28 cellular contexts compared by ENCODE assay signal in the genomic region with DNA sequence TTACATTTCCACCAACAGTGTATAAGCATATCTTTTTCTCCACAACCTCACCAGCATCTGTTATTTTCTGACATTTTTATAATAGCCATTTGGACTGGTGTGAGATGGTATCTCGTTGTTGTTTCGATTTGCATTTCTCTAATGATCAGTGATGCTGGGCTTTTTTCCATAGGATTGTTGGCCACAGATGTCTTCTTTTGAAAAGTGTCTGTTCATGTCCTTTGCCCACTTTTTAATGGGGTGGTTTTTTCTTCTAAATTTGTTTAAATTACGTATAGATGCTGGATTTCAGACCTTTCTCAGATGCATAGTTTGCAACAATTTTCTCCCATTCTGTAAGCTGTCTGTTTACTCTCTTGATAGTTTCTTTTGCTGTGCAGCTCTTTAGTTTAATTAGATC. TPM values are rescaled to one million over a fixed set of nuclear protein-coding genes. Genes with fewer than 3 reads are reported as not detected.
DNase-seq lines count a peak whose midpoint lies in the region; ATAC-seq, FAIRE-seq and TF ChIP-seq lines count a peak whose summit lies in the region.
"Had no signal": no experiment of that assay in that cellular context is flagged by ENCODE, and none has a peak within 500 bp of the region (broad histone marks: within the 10 kb centered on the region; RNA-seq: fewer than 3 reads in every experiment).

No MANE protein-coding gene starts in this region.

- no peaks in the 10 kb centered on the region for H3K9me2 ChIP-seq in OCI-LY7 (ENCODE audit: insufficient read depth, low read length)

- DNase-seq in HepG2 (ENCODE audit: low spot score) (no peak), right lobe of liver (no peak), OCI-LY7 (ENCODE audit: low spot score) (no peak), K562 (ENCODE audit: extremely low read depth in 1 of 4, low spot score in 3 of 4) (no peak), T-helper 17 cell (no peak)
- no peak for DNase-seq in stimulated activated naive B cell treated with anti-CD40 and anti-IgM and Interleukin-4, amounts not matched to agents 10 μg/mL and 1 μg/mL and 100 μg/mL, for 72 hours
- DNase-seq: ACHN; BE2C; C1 segment of cervical spinal cord; CD4-positive, alpha-beta memory T cell; CD4-positive, CD25-positive, alpha-beta regulatory T cell; CD8-positive, alpha-beta memory T cell; DMS 273 treated with DMSO at 0.1 percent for 48 hours; DMS153; DMS53; DMS79; DND-41; EL; GDM1 had no signal

- H3K9me1 ChIP-seq in K562 (ENCODE audit: control insufficient read depth, insufficient read depth, low read length): no peaks in the 10 kb centered on the region

- CTCF ChIA-PET in HepG2 (lab: Yijun Ruan, JAX; ENCODE audit: low intra/inter-chr PET ratio, low total read pairs): no interaction called here
- CTCF ChIA-PET in OCI-LY7 (lab: Charles Lee; ENCODE audit: unreplicated experiment): no interaction called here
- CTCF ChIA-PET in K562 (lab: Yijun Ruan, JAX; ENCODE audit: low intra/inter-chr PET ratio): interaction anchor here (0.6 kb wide), 1 partner anchor 170 kb away, joined by 3 read pairs; no protein-coding TSS in a partner anchor

- FAIRE-seq in HepG2 (lab: Jason Lieb, UNC) (no peak), K562 (lab: Jason Lieb, UNC) (no peak)
- FAIRE-seq: A549, GM12878, GM12892, GM18507, GM19239 had no signal

- no peaks in the 10 kb centered on the region for H3K4me1 ChIP-seq in HepG2 (ENCODE audit: insufficient read depth, low read length)
- no peaks in the 10 kb centered on the region for H3K4me1 ChIP-seq in right lobe of liver
- H3K4me1 ChIP-seq in OCI-LY7 (ENCODE audit: insufficient read depth, low read length, poor library complexity, severe bottlenecking): no peaks in the 10 kb centered on the region
- no peaks in the 10 kb centered on the region for H3K4me1 ChIP-seq in K562 (replicated peaks in 1 of 2; ENCODE audit: control insufficient read depth in 2 of 2, insufficient read depth in 2 of 2, low read length in 2 of 2)
- H3K4me1 ChIP-seq: A549, BE2C had no signal

- H3K9me3 Mint-ChIP-seq in stimulated activated naive B cell treated with anti-CD40 and anti-IgM and Interleukin-4, amounts not matched to agents 10 μg/mL and 1 μg/mL and 100 μg/mL, for 72 hours: peaks cover 0 to 4% of the 10 kb centered on the region in 2 donors

- intact Hi-C loops in HepG2 (cut with micrococcal nuclease; ENCODE audit: unreplicated experiment): no loop called here
- intact Hi-C loops in right lobe of liver (cut with DNase I): no loop called here
- intact Hi-C loops in OCI-LY7 (cut with micrococcal nuclease; ENCODE audit: unreplicated experiment): no loop called here
- intact Hi-C loops in K562 (cut with micrococcal nuclease): no loop called here

- H3K4me2 ChIP-seq in HepG2 (ENCODE audit: low read depth, low read length) (no peak overlapping the region), OCI-LY7 (ENCODE audit: low read length) (no peak overlapping the region), K562 (ENCODE audit: insufficient read depth, low read length) (no peak overlapping the region)
- H3K4me2 ChIP-seq: A549, BLaER1 had no signal

- in situ Hi-C loops in HepG2 (cut with HindIII; ENCODE audit: extremely low pct_ligation_motif_present, low pct_unique_long_range_greater_than_20kb) (no loop called here), K562 (cut with MboI) (no loop called here)

- H3K27ac Mint-ChIP-seq in T-helper 17 cell: no peak overlapping the region
- no peak overlapping the region for H3K27ac Mint-ChIP-seq in stimulated activated naive B cell treated with anti-CD40 and anti-IgM and Interleukin-4, amounts not matched to agents 10 μg/mL and 1 μg/mL and 100 μg/mL, for 72 hours
- H3K27ac Mint-ChIP-seq: CD14-positive monocyte; CD4-positive, alpha-beta memory T cell; CD4-positive, CD25-positive, alpha-beta regulatory T cell; CD8-positive, alpha-beta memory T cell had no signal

- TF ChIP-seq CTCF in HepG2 (CRISPR knock-in tag; IDR thresholded peaks at IDR 0.05) (no peak), right lobe of liver (IDR thresholded peaks at IDR 0.05) (no peak), OCI-LY7 (conservative IDR thresholded peaks at IDR 0.05; ENCODE audit: low read length) (no peak), K562 (IDR thresholded peaks at IDR 0.05 in 2 of 3, conservative IDR thresholded peaks at IDR 0.05 in 1 of 3; ENCODE audit: insufficient read depth in 2 of 3, low read depth in 1 of 3, low read length in 3 of 3) (no peak)

- H3K27me3 ChIP-seq in HepG2 (ENCODE audit: control insufficient read depth in 1 of 2, insufficient read depth in 2 of 2, low read length in 2 of 2) (no peaks in the 10 kb centered on the region), right lobe of liver (no peaks in the 10 kb centered on the region), K562 (ENCODE audit: control insufficient read depth in 2 of 2, insufficient read depth in 2 of 2, low read length in 2 of 2) (no peaks in the 10 kb centered on the region)
- H3K27me3 ChIP-seq: BE2C, BLaER1 had no signal

- H3K4me3 Mint-ChIP-seq in T-helper 17 cell: no peak overlapping the region
- H3K4me3 Mint-ChIP-seq in stimulated activated naive B cell treated with anti-CD40 and anti-IgM and Interleukin-4, amounts not matched to agents 10 μg/mL and 1 μg/mL and 100 μg/mL, for 72 hours: no peak overlapping the region
- H3K4me3 Mint-ChIP-seq: CD14-positive monocyte; CD4-positive, alpha-beta memory T cell; CD4-positive, CD25-positive, alpha-beta regulatory T cell; CD8-positive, alpha-beta memory T cell had no signal

- H3K79me2 ChIP-seq in HepG2 (ENCODE audit: insufficient read depth, low read length) (no peaks in the 10 kb centered on the region), OCI-LY7 (ENCODE audit: insufficient read depth, low read depth, low read length) (no peaks in the 10 kb centered on the region), K562 (ENCODE audit: control insufficient read depth, insufficient read depth, low read length) (peaks cover 11% of the 10 kb centered on the region; the same call in 2 of the 3 replicates)

- TSS peak; percentile 37 for BruUV-seq in HepG2 (replicated peaks; lab: Mats Ljungman, UMichigan)
- BruUV-seq in OCI-LY7 (replicated peaks; lab: Mats Ljungman, UMichigan): TSS peak; percentile 48
- TSS peak; percentile 30 for BruUV-seq in K562 (replicated peaks; lab: Mats Ljungman, UMichigan)

- ATAC-seq in HepG2 (no peak), right lobe of liver (no peak), K562 (no peak), T-helper 17 cell (no peak), GM19035 (IDR thresholded peaks at IDR 0.05; ENCODE audit: unreplicated experiment) (no peak)
- no peak for ATAC-seq in stimulated activated naive B cell treated with anti-CD40 and anti-IgM and Interleukin-4, amounts not matched to agents 10 μg/mL and 1 μg/mL and 100 μg/mL, for 72 hours (replicated peaks)
- ATAC-seq: A549, GM12878 had no signal

- POLR2A ChIA-PET in HepG2 (lab: Yijun Ruan, JAX): no interaction called here
- POLR2A ChIA-PET in OCI-LY7 (lab: Charles Lee): interaction anchor here (0.6 kb wide), 1 partner anchor 183 kb away, joined by 3 read pairs; no protein-coding TSS in a partner anchor
- POLR2A ChIA-PET in K562 (lab: Yijun Ruan, JAX): no interaction called here

- no peaks in the 10 kb centered on the region for H3K27me3 Mint-ChIP-seq in T-helper 17 cell
- H3K27me3 Mint-ChIP-seq in stimulated activated naive B cell treated with anti-CD40 and anti-IgM and Interleukin-4, amounts not matched to agents 10 μg/mL and 1 μg/mL and 100 μg/mL, for 72 hours: no peaks in the 10 kb centered on the region
- H3K27me3 Mint-ChIP-seq: CD4-positive, alpha-beta memory T cell; CD4-positive, CD25-positive, alpha-beta regulatory T cell; CD8-positive, alpha-beta memory T cell had no signal

- H3K9me3 ChIP-seq in HepG2 (ENCODE audit: low read length) (no peaks in the 10 kb centered on the region), right lobe of liver (no peaks in the 10 kb centered on the region), OCI-LY7 (ENCODE audit: low read length) (no peaks in the 10 kb centered on the region), K562 (replicated peaks; ENCODE audit: control insufficient read depth, insufficient read depth, low read depth, low read length) (peaks cover 23% of the 10 kb centered on the region), T-helper 17 cell (ENCODE audit: control insufficient read depth, low read length, poor library complexity, severe bottlenecking) (no peaks in the 10 kb centered on the region)

- no peak overlapping the region for H3K9ac ChIP-seq in HepG2 (ENCODE audit: insufficient read depth, low read depth, low read length)
- no peak overlapping the region for H3K9ac ChIP-seq in K562 (ENCODE audit: insufficient read depth in 1 of 2, low read depth in 2 of 2, low read length in 2 of 2)
- H3K9ac ChIP-seq: BLaER1 had no signal

- H3K27ac ChIP-seq in HepG2 (ENCODE audit: extremely low read length, insufficient read depth, low read length) (no peak overlapping the region), right lobe of liver (no peak overlapping the region), OCI-LY7 (ENCODE audit: low read depth, low read length, poor library complexity, severe bottlenecking) (no peak overlapping the region), K562 (ENCODE audit: extremely low read depth, low read depth, low read length) (no peak overlapping the region)
- H3K27ac ChIP-seq: 22Rv1, A549, BLaER1 had no signal

- TF ChIP-seq RAD21 in HepG2 (CRISPR knock-in tag; IDR thresholded peaks at IDR 0.05) (no peak), K562 (CRISPR knock-in tag; conservative IDR thresholded peaks at IDR 0.05 in 1 of 2, IDR thresholded peaks at IDR 0.05 in 1 of 2) (no peak)

- H3K4me3 ChIP-seq in HepG2 (replicated peaks in 1 of 3; ENCODE audit: insufficient read depth in 1 of 3, low read depth in 2 of 3, low read length in 3 of 3): no peak overlapping the region
- no peak overlapping the region for H3K4me3 ChIP-seq in right lobe of liver
- H3K4me3 ChIP-seq in OCI-LY7 (ENCODE audit: low read depth, low read length, poor library complexity, severe bottlenecking): no peak overlapping the region
- H3K4me3 ChIP-seq in K562: no peak overlapping the region
- H3K4me3 ChIP-seq: A549, BLaER1, GM12878 had no signal

- WGBS in HepG2 (ENCODE audit: low lambda C conversion rate): 98% methylated on average over 3 of the region's 3 CpGs
- WGBS in right lobe of liver (ENCODE audit: insufficient coverage, low coverage, low lambda C conversion rate, missing lambda C conversion rate): 96% methylated on average over 3 of the region's 3 CpGs
- 97% methylated on average over 3 of the region's 3 CpGs for WGBS in K562 (ENCODE audit: insufficient coverage, low coverage, missing lambda C conversion rate)

- H4K20me1 ChIP-seq in HepG2 (ENCODE audit: insufficient read depth, low read length) (no peaks in the 10 kb centered on the region), OCI-LY7 (ENCODE audit: insufficient read depth, low read length) (no peaks in the 10 kb centered on the region), K562 (replicated peaks; ENCODE audit: control insufficient read depth, insufficient read depth, low read length) (no peaks in the 10 kb centered on the region)
- H4K20me1 ChIP-seq: BLaER1 had no signal

- no peaks in the 10 kb centered on the region for H3K4me1 Mint-ChIP-seq in T-helper 17 cell
- H3K4me1 Mint-ChIP-seq in stimulated activated naive B cell treated with anti-CD40 and anti-IgM and Interleukin-4, amounts not matched to agents 10 μg/mL and 1 μg/mL and 100 μg/mL, for 72 hours: no peaks in the 10 kb centered on the region
- H3K4me1 Mint-ChIP-seq: CD14-positive monocyte; CD4-positive, alpha-beta memory T cell; CD4-positive, CD25-positive, alpha-beta regulatory T cell; CD8-positive, alpha-beta memory T cell had no signal

- H3K36me3 Mint-ChIP-seq in T-helper 17 cell (ENCODE audit: low read depth): no peaks in the 10 kb centered on the region
- H3K36me3 Mint-ChIP-seq in stimulated activated naive B cell treated with anti-CD40 and anti-IgM and Interleukin-4, amounts not matched to agents 10 μg/mL and 1 μg/mL and 100 μg/mL, for 72 hours: peaks cover 9 to 19% of the 10 kb centered on the region in 2 donors

- peaks cover 0 to 23% of the 10 kb centered on the region in 2 experiments; a peak in 3 of 5 replicates for H3K36me3 ChIP-seq in HepG2 (replicated peaks in 1 of 2; ENCODE audit: control insufficient read depth in 1 of 2, insufficient read depth in 2 of 2, low read length in 2 of 2)
- H3K36me3 ChIP-seq in right lobe of liver: no peaks in the 10 kb centered on the region
- H3K36me3 ChIP-seq in OCI-LY7 (ENCODE audit: insufficient read depth, low read length): peaks cover 85% of the 10 kb centered on the region
- peaks cover 55% of the 10 kb centered on the region for H3K36me3 ChIP-seq in K562 (ENCODE audit: control insufficient read depth, insufficient read depth, low read length)

- TF ChIP-seq EP300 in HepG2 (IDR thresholded peaks at IDR 0.05; ENCODE audit: low read depth in 2 of 2, low read length in 2 of 2) (no peak), HepG2 (CRISPR knock-in tag; IDR thresholded peaks at IDR 0.05; ENCODE audit: borderline replicate concordance) (no peak), K562 (IDR thresholded peaks at IDR 0.05; ENCODE audit: low read length) (no peak)

- TF ChIP-seq POLR2A in HepG2 (IDR thresholded peaks at IDR 0.05; ENCODE audit: insufficient read depth in 1 of 2, low read depth in 2 of 2, low read length in 2 of 2): no peak
- TF ChIP-seq POLR2A in right lobe of liver (IDR thresholded peaks at IDR 0.05): no peak
- TF ChIP-seq POLR2A in K562 (conservative IDR thresholded peaks at IDR 0.05): no peak

- H2AFZ ChIP-seq in HepG2 (ENCODE audit: low read length) (no peak overlapping the region), OCI-LY7 (ENCODE audit: low read length) (no peak overlapping the region), K562 (ENCODE audit: low read depth, low read length) (no peak overlapping the region)

RNA-seq across cellular contexts. Expression of a gene that starts 28.9 kb away (rescaled TPM):
- total RNA-seq in HepG2 (2016; rRNA removed; fragmentation: Illumina TruSeq; extraction: Trizol) (13.2 and 14.5 TPM in 2 replicates), right lobe of liver (1 to 10 TPM in 2 of 6 experiments, under 1 TPM in 3, not detected in 1; 0.14 to 2.0 (median 0.20) TPM), OCI-LY7 (2022) (40.1 and 49.6 TPM in 2 replicates), K562 (2014; rRNA removed) (35.1 and 38.1 TPM in 2 replicates), K562 (2014; rRNA removed; fragmentation: Illumina TruSeq; extraction: Trizol) (58.0 and 62.1 TPM in 2 replicates), K562 (2015; rRNA removed; fragmentation: Illumina TruSeq; extraction: Trizol) (46.5 and 52.0 TPM in 2 replicates), K562 (2021) (36.8 and 37.6 TPM in 2 replicates), T-helper 17 cell (under 1 TPM; 0.25 to 0.50 TPM)
- total RNA-seq in HepG2 (2016; cell fraction: cytosol; rRNA removed; fragmentation: Illumina TruSeq; extraction: Trizol; ENCODE audit: low read depth): 1.5 and 1.6 TPM in 2 replicates
- 13.5 and 14.9 TPM in 2 replicates for total RNA-seq in HepG2 (2016; cell fraction: insoluble cytoplasmic fraction; rRNA removed; fragmentation: Illumina TruSeq; extraction: Trizol)
- total RNA-seq in HepG2 (2016; cell fraction: membrane; rRNA removed; fragmentation: Illumina TruSeq; extraction: Trizol): 5.1 and 6.7 TPM in 2 replicates
- total RNA-seq in HepG2 (2016; cell fraction: nucleus; rRNA removed; fragmentation: Illumina TruSeq; extraction: Trizol): 13.9 and 16.8 TPM in 2 replicates
- polyA plus RNA-seq in HepG2 (2011; rRNA removed) (2.5 and 3.8 TPM in 2 replicates), K562 (2011; rRNA removed) (27.8 and 39.8 TPM in 2 replicates), K562 (2014; fragmentation: Illumina TruSeq; extraction: Trizol) (47.4 and 55.9 TPM in 2 replicates), K562 (2014; fragmentation: Nextera tagmentation; extraction: Ambion mirVana) (10 to 100 TPM; 16.2 to 22.4 TPM), K562 (2014; rRNA removed) (46.1 and 51.9 TPM in 2 replicates)
- 1.4 TPM in 2 replicates for polyA plus RNA-seq in HepG2 (2011; cell fraction: cytosol; rRNA removed)
- polyA plus RNA-seq in HepG2 (2011; cell fraction: nucleus; rRNA removed): 4.2 and 4.5 TPM in 2 replicates
- 2.0 and 4.1 TPM in 2 replicates for polyA plus RNA-seq in HepG2 (2012)
- 0.68 and 0.71 TPM in 2 replicates for polyA plus RNA-seq in HepG2 (2016; cell fraction: cytosol; fragmentation: Illumina TruSeq; extraction: Trizol; ENCODE audit: low read depth)
- 7.6 and 9.3 TPM in 2 replicates for polyA plus RNA-seq in HepG2 (2016; cell fraction: insoluble cytoplasmic fraction; fragmentation: Illumina TruSeq; extraction: Trizol; ENCODE audit: low read depth)
- polyA plus RNA-seq in HepG2 (2016; cell fraction: membrane; fragmentation: Illumina TruSeq; extraction: Trizol; ENCODE audit: low read depth): 1.9 and 2.0 TPM in 2 replicates
- polyA plus RNA-seq in HepG2 (2016; cell fraction: nucleus; fragmentation: Illumina TruSeq; extraction: Trizol; ENCODE audit: insufficient read depth, low read depth): 27.7 and 30.4 TPM in 2 replicates
- polyA minus RNA-seq in HepG2 (2011; rRNA and poly(A)+ RNA removed; ENCODE audit: low replicate concordance): 1.5 and 8.3 TPM in 2 replicates
- 1.6 and 2.0 TPM in 2 replicates for polyA minus RNA-seq in HepG2 (2011; cell fraction: cytosol; rRNA and poly(A)+ RNA removed)
- polyA minus RNA-seq in HepG2 (2011; cell fraction: nucleus; rRNA and poly(A)+ RNA removed): 7.5 and 8.9 TPM in 2 replicates
- 39.7 and 40.0 TPM in 2 replicates for total RNA-seq in OCI-LY7 (2014; rRNA removed; shearing (Covaris generic))
- total RNA-seq in K562 (2011; cell fraction: chromatin; rRNA removed; ENCODE audit: low replicate concordance): 29.4 and 103 TPM in 2 replicates
- 20.0 and 29.2 TPM in 2 replicates for total RNA-seq in K562 (2011; cell fraction: nucleolus; rRNA removed)
- 43.2 and 46.0 TPM in 2 replicates for total RNA-seq in K562 (2011; cell fraction: nucleoplasm; rRNA removed)
- polyA plus RNA-seq in K562 (2011; cell fraction: cytosol; rRNA removed): 12.6 and 14.0 TPM in 2 replicates
- polyA plus RNA-seq in K562 (2011; cell fraction: nucleus; rRNA removed): 39.3 and 59.9 TPM in 2 replicates
- polyA plus RNA-seq in K562 (2012): 21.2 and 21.9 TPM in 2 replicates
- 36.0 and 43.9 TPM in 2 replicates for polyA minus RNA-seq in K562 (2011; rRNA and poly(A)+ RNA removed)
- 9.5 and 15.1 TPM in 2 replicates for polyA minus RNA-seq in K562 (2011; cell fraction: cytosol; rRNA and poly(A)+ RNA removed)
- 25.3 and 28.5 TPM in 2 replicates for polyA minus RNA-seq in K562 (2011; cell fraction: nucleus; rRNA and poly(A)+ RNA removed)
